ENCODE assay signal across 18 cellular contexts in genomic region chr19:58374200-58374599, GRCh38. TPM values are rescaled to one million over a fixed set of nuclear protein-coding genes. Genes with fewer than 3 reads are reported as not detected.
"Had no signal": no experiment of that assay in that cellular context is flagged by ENCODE, and none has a peak within 500 bp of the region (broad histone marks: within the 10 kb centered on the region; RNA-seq: fewer than 3 reads in every experiment).

No MANE protein-coding gene starts in this region.

- H3K4me3 Mint-ChIP-seq: dendritic cell treated with granulocyte-macrophage colony-stimulating factor and Interleukin-4, amounts not matched to agents 40 ng/mL and 50 ng/mL, for 4 days; natural killer cell treated with Interleukin-12 subunit alpha and Interleukin-12 subunit beta and Interleukin-15 and Interleukin-18, amount 100 ng/mL, for 72 hours; stimulated activated naive CD8-positive, alpha-beta T cell treated with anti-CD3 and anti-CD28 coated beads, Interleukin-15, Interleukin-2, amounts not matched to agents 100 ng/mL and 50 ng/mL, for 24 hours had no signal

- H3K27ac Mint-ChIP-seq: dendritic cell treated with granulocyte-macrophage colony-stimulating factor and Interleukin-4, amounts not matched to agents 40 ng/mL and 50 ng/mL, for 4 days; natural killer cell treated with Interleukin-12 subunit alpha and Interleukin-12 subunit beta and Interleukin-15 and Interleukin-18, amount 100 ng/mL, for 72 hours; stimulated activated naive CD8-positive, alpha-beta T cell treated with anti-CD3 and anti-CD28 coated beads, Interleukin-15, Interleukin-2, amounts not matched to agents 100 ng/mL and 50 ng/mL, for 24 hours had no signal

- H3K9me3 Mint-ChIP-seq: dendritic cell treated with granulocyte-macrophage colony-stimulating factor and Interleukin-4, amounts not matched to agents 40 ng/mL and 50 ng/mL, for 4 days; natural killer cell treated with Interleukin-12 subunit alpha and Interleukin-12 subunit beta and Interleukin-15 and Interleukin-18, amount 100 ng/mL, for 72 hours; stimulated activated naive CD8-positive, alpha-beta T cell treated with anti-CD3 and anti-CD28 coated beads, Interleukin-15, Interleukin-2, amounts not matched to agents 100 ng/mL and 50 ng/mL, for 24 hours had no signal

- H3K27ac ChIP-seq: adrenal gland, left lung had no signal

- H3K4me1 ChIP-seq: adrenal gland, left lung had no signal

- H3K36me3 ChIP-seq: adrenal gland, left lung had no signal

- H3K27me3 ChIP-seq: adrenal gland, left lung had no signal

- H3K4me3 ChIP-seq: adrenal gland, left lung had no signal

- DNase-seq: activated CD4-positive, alpha-beta T cell treated with anti-CD3 and anti-CD28 coated beads, Interleukin-2, amount 50 U/mL, for 4 hours; activated CD4-positive, CD25-positive, alpha-beta regulatory T cell treated with anti-CD3 and anti-CD28 coated beads, Interleukin-2, amount 50 U/mL, for 72 hours; activated naive CD4-positive, alpha-beta T cell treated with anti-CD3 and anti-CD28 coated beads, Interleukin-2, amount 50 U/mL, for 16 hours; activated T-cell treated with anti-CD3 and anti-CD28 coated beads, Interleukin-2, amount 50 U/mL, for 1 hour; adrenal gland; glutamatergic neuron; stimulated activated CD4-positive, alpha-beta T cell treated with anti-CD3 and anti-CD28 coated beads, Interleukin-2, amount 100 ng/mL, for 48 hours had no signal

- H3K36me3 Mint-ChIP-seq: natural killer cell treated with Interleukin-12 subunit alpha and Interleukin-12 subunit beta and Interleukin-15 and Interleukin-18, amount 100 ng/mL, for 72 hours had no signal

- H3K9me3 ChIP-seq: adrenal gland, left lung had no signal

- ATAC-seq: left lung; natural killer cell treated with Interleukin-12 subunit alpha and Interleukin-12 subunit beta and Interleukin-15 and Interleukin-18, amount 100 ng/mL, for 72 hours had no signal

- H3K27me3 Mint-ChIP-seq: dendritic cell treated with granulocyte-macrophage colony-stimulating factor and Interleukin-4, amounts not matched to agents 40 ng/mL and 50 ng/mL, for 4 days; natural killer cell treated with Interleukin-12 subunit alpha and Interleukin-12 subunit beta and Interleukin-15 and Interleukin-18, amount 100 ng/mL, for 72 hours; stimulated activated naive CD8-positive, alpha-beta T cell treated with anti-CD3 and anti-CD28 coated beads, Interleukin-15, Interleukin-2, amounts not matched to agents 100 ng/mL and 50 ng/mL, for 24 hours had no signal

- FAIRE-seq: islet of Langerhans, urothelium cell line had no signal

RNA-seq across cellular contexts. Expression of gene RNF225, which starts 21.3 kb away (rescaled TPM):
- total RNA-seq: adrenal gland, epithelial cell of proximal tubule, mucosa of gallbladder, osteocyte, pulmonary artery endothelial cell had no signal
- polyA plus RNA-seq: adrenal gland, thymus had no signal
